In the genomic region with DNA sequence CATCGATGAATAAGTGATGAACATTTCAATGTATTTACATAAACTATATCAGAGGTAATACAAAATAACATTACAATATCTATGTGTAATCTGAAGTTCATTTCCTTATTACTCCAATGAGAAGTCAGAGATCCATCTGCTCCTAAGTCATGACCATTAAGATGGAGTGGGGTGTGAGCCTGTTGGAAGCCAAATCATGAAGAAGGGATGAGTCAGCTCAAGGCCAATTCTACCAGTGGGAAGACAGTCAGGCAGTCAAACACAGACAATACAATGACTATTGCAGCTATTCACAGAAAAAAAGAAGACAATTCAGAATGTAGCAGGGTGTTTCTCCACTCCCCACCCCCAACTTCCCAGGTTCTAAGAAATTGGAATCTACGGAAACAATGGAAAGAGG, we compare ENCODE assay signal across 16 cellular contexts.
DNase-seq lines count a peak whose midpoint lies in the region; ATAC-seq and TF ChIP-seq lines count a peak whose summit lies in the region.
"Had no signal": no experiment of that assay in that cellular context is flagged by ENCODE, and none has a peak within 500 bp of the region (broad histone marks: within the 10 kb centered on the region; RNA-seq: fewer than 3 reads in every experiment).

No MANE protein-coding gene starts in this region.

- intact Hi-C loops in Right ventricle myocardium superior (cut with DNase I) (loop anchor here (5.0 kb wide), 1 partner anchor 33 kb away; no protein-coding TSS in a partner anchor), left ventricle myocardium inferior (cut with micrococcal nuclease) (no loop called here)

- in situ Hi-C loops in astrocyte of the spinal cord (cut with HindIII; ENCODE audit: low sequenced_read_pairs): no loop called here

- H3K9me3 ChIP-seq in left ventricle myocardium inferior (replicated peaks): no peaks in the 10 kb centered on the region
- H3K9me3 ChIP-seq: lower lobe of right lung, Peyer's patch had no signal

- no peak overlapping the region for H3K4me3 ChIP-seq in left ventricle myocardium inferior
- no peak overlapping the region for H3K4me3 ChIP-seq in astrocyte of the spinal cord (ENCODE audit: low read depth, low read length)
- H3K4me3 ChIP-seq: lower lobe of right lung, neural progenitor cell, Peyer's patch had no signal

- H3K36me3 ChIP-seq in left ventricle myocardium inferior: peaks cover 5% of the 10 kb centered on the region
- H3K36me3 ChIP-seq: lower lobe of right lung, neural progenitor cell, Peyer's patch had no signal

- peak; percentile 45 for ATAC-seq in Right ventricle myocardium superior (ENCODE audit: poor library complexity)
- no peak for ATAC-seq in GM18867 (IDR thresholded peaks at IDR 0.05; ENCODE audit: unreplicated experiment)
- ATAC-seq: activated CD4-positive, CD25-positive, alpha-beta regulatory T cell treated with anti-CD3 and anti-CD28 coated beads, Interleukin-2, amount 50 U/mL, for 24 hours; lower lobe of right lung had no signal

- no peaks in the 10 kb centered on the region for H3K27me3 ChIP-seq in left ventricle myocardium inferior (ENCODE audit: low read depth)
- H3K27me3 ChIP-seq: neural progenitor cell, Peyer's patch had no signal

- TF ChIP-seq CTCF in left ventricle myocardium inferior (IDR thresholded peaks at IDR 0.05; ENCODE audit: borderline replicate concordance): no peak
- no peak for TF ChIP-seq CTCF in astrocyte of the spinal cord (IDR thresholded peaks at IDR 0.05; ENCODE audit: low read depth, low read length)

- DNase-seq in Right ventricle myocardium superior: no peak
- DNase-seq in left ventricle myocardium inferior: no peak
- DNase-seq in astrocyte of the spinal cord (ENCODE audit: low read depth, low spot score): peak; percentile 47
- peak; percentile 27 for DNase-seq in globus pallidus (ENCODE audit: low spot score)
- peak; percentile 63 for DNase-seq in stromal cell of bone marrow (ENCODE audit: low read depth)
- DNase-seq in activated T-cell treated with anti-CD3 and anti-CD28 coated beads for 4 hours: no peak
- no peak for DNase-seq in NCI-H2196 (lab: John Stamatoyannopoulos, UW; ENCODE audit: unreplicated experiment)
- DNase-seq: activated naive CD4-positive, alpha-beta T cell; hippocampal formation; lower lobe of right lung; NCI-H524; stimulated activated naive CD4-positive, alpha-beta T cell had no signal

- peaks cover 97% of the 10 kb centered on the region for H3K4me1 ChIP-seq in left ventricle myocardium inferior
- H3K4me1 ChIP-seq: neural progenitor cell had no signal

- no peak overlapping the region for H3K27ac ChIP-seq in left ventricle myocardium inferior (replicated peaks)
- H3K27ac ChIP-seq: lower lobe of right lung, neural progenitor cell, Peyer's patch had no signal

Comparison
In these comparisons a context has a peak if more than half of its experiments do, and no peak if none do; other contexts are left out.
1. DNase-seq: peak in astrocyte of the spinal cord (single experiment), globus pallidus (single experiment) and stromal cell of bone marrow (single experiment); none in Right ventricle myocardium superior (single experiment), left ventricle myocardium inferior (single experiment), activated T-cell treated with anti-CD3 and anti-CD28 coated beads for 4 hours (single experiment) and NCI-H2196 (single experiment).